1 cellular context compared by ENCODE assay signal in genomic region chr22:49266561-49267519, GRCh38.
TF ChIP-seq lines count a peak whose summit lies in the region.

No MANE protein-coding gene starts in this region.

TF ChIP-seq in H1, 55 proteins besides CTCF, POLR2A, EP300 and RAD21:
- no peak for TF ChIP-seq ASH2L (IDR thresholded peaks at IDR 0.05; ENCODE audit: low read length)
- no peak for TF ChIP-seq CBX5 (IDR thresholded peaks at IDR 0.05; ENCODE audit: low read depth, low read length)
- no peak for TF ChIP-seq KDM1A (IDR thresholded peaks at IDR 0.05; ENCODE audit: borderline replicate concordance, low read length)
- TF ChIP-seq SAP30 (IDR thresholded peaks at IDR 0.05; ENCODE audit: insufficient read depth, insufficient replicate concordance, low read length), result no peak
- no peak for TF ChIP-seq SP4 (IDR thresholded peaks at IDR 0.05; ENCODE audit: low read length)
- no peak for TF ChIP-seq KDM4A (IDR thresholded peaks at IDR 0.05; ENCODE audit: low read depth, low read length, severe bottlenecking)
- TF ChIP-seq RFX5 (IDR thresholded peaks at IDR 0.05; ENCODE audit: borderline replicate concordance, low read depth, low read length), result no peak
- no peak for TF ChIP-seq SIX5 (IDR thresholded peaks at IDR 0.05; ENCODE audit: low read depth, low read length)
- no peak for TF ChIP-seq PHF8 (conservative IDR thresholded peaks at IDR 0.05; ENCODE audit: low read depth, low read length)
- no peak for TF ChIP-seq USF2 (IDR thresholded peaks at IDR 0.05; ENCODE audit: low read length)
- TF ChIP-seq POU5F1 (IDR thresholded peaks at IDR 0.05; ENCODE audit: low read depth, low read length), result no peak
- TF ChIP-seq TCF12 (IDR thresholded peaks at IDR 0.05; ENCODE audit: low read depth, low read length), result no peak
- TF ChIP-seq MAFK (IDR thresholded peaks at IDR 0.05; ENCODE audit: low read depth, low read length), result no peak
- no peak for TF ChIP-seq CHD1 (IDR thresholded peaks at IDR 0.05; ENCODE audit: low read depth, low read length)
- no peak for TF ChIP-seq CHD7 (IDR thresholded peaks at IDR 0.05; ENCODE audit: insufficient replicate concordance, low read length)
- no peak for TF ChIP-seq RNF2 (IDR thresholded peaks at IDR 0.05; ENCODE audit: borderline replicate concordance, low read depth, low read length, missing control alignments, poor library complexity, severe bottlenecking)
- TF ChIP-seq RXRA (IDR thresholded peaks at IDR 0.05; ENCODE audit: insufficient read depth, low read depth, low read length), result no peak
- no peak for TF ChIP-seq TAF7 (optimal IDR thresholded peaks at IDR 0.05; ENCODE audit: borderline replicate concordance, low read depth, low read length)
- TF ChIP-seq ATF3 (IDR thresholded peaks at IDR 0.05; ENCODE audit: insufficient read depth, low read depth, low read length), result no peak
